24 cellular contexts compared by ENCODE assay signal in the genomic region with DNA sequence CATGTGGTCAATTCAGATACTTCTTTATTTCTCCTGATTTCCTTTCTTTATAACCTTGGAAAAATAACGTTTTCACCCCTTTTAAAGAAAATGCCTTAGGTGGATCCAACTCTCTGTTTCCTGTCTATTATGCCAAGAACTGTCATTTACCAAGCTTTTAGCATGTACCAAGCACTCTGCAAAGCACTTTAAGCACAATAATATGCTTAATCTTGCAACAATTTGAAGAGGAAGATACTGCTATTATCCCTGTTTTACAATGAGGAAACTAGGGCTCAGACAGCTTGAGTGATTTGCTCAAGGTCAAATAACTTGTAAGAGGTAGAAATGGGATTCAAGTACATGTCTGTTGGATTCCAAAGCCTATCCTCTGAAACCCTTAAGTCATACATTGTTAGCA.
DNase-seq lines count a peak whose midpoint lies in the region; ATAC-seq, FAIRE-seq and TF ChIP-seq lines count a peak whose summit lies in the region.
"Had no signal": no experiment of that assay in that cellular context is flagged by ENCODE, and none has a peak within 500 bp of the region (broad histone marks: within the 10 kb centered on the region; RNA-seq: fewer than 3 reads in every experiment).

No MANE protein-coding gene starts in this region.

- no peak for ATAC-seq in GM18498 (IDR thresholded peaks at IDR 0.05; ENCODE audit: unreplicated experiment)
- ATAC-seq: A549; CD8-positive, alpha-beta T cell; GM12878 had no signal

- no peaks in the 10 kb centered on the region for H3K27me3 ChIP-seq in adrenal gland
- H3K27me3 ChIP-seq: BLaER1 treated with 17β-estradiol and CSF1 and Interleukin-3, amounts not matched to agents 10 nM and 100 nM had no signal

- peak; percentile 29 for FAIRE-seq in D721Med (lab: Jason Lieb, UNC)
- FAIRE-seq: GM12878, GM18507, GM19239 had no signal

- TF ChIP-seq POLR2A in adrenal gland (IDR thresholded peaks at IDR 0.05) = no peak

- 14 to 24% (median 20%) methylated on average over 1 of the region's 1 CpG for WGBS in adrenal gland, 4 donors

- H3K27ac ChIP-seq in caudate nucleus (ENCODE audit: low read depth, low read length) (peak overlapping the region; percentile 48), adrenal gland (no peak overlapping the region)
- H3K27ac ChIP-seq: 22Rv1; A549; BLaER1 treated with 17β-estradiol and CSF1 and Interleukin-3, amounts not matched to agents 10 nM and 100 nM; C4-2B had no signal

- TF ChIP-seq CTCF in D721Med (IDR thresholded peaks at IDR 0.05; ENCODE audit: insufficient read depth, missing control alignments) (no peak), adrenal gland (IDR thresholded peaks at IDR 0.05) (no peak)

- no peaks in the 10 kb centered on the region for H3K9me3 ChIP-seq in adrenal gland (replicated peaks in 1 of 3)
- H3K9me3 ChIP-seq: A549, Caco-2 had no signal

- no peaks in the 10 kb centered on the region for H3K36me3 ChIP-seq in adrenal gland (replicated peaks in 1 of 2)
- H3K36me3 ChIP-seq: BLaER1 treated with 17β-estradiol and CSF1 and Interleukin-3, amounts not matched to agents 10 nM and 100 nM had no signal

- no peaks in the 10 kb centered on the region for H3K4me1 ChIP-seq in adrenal gland (replicated peaks in 1 of 2)
- H3K4me1 ChIP-seq: A549; BLaER1 treated with 17β-estradiol and CSF1 and Interleukin-3, amounts not matched to agents 10 nM and 100 nM; Caco-2 had no signal

- H3K4me3 ChIP-seq in adrenal gland = no peak overlapping the region
- H3K4me3 ChIP-seq: A549; BLaER1 treated with 17β-estradiol and CSF1 and Interleukin-3, amounts not matched to agents 10 nM and 100 nM; GM12878 had no signal

- no peak for DNase-seq in D721Med (ENCODE audit: insufficient read length, low spot score)
- peak in 1 of 61 donors; percentile 48 for DNase-seq in caudate nucleus (lab: John Stamatoyannopoulos, UW)
- peak; percentile 47 for DNase-seq in putamen (ENCODE audit: low spot score)
- DNase-seq in adrenal gland = no peak
- DNase-seq: AML-193; Caco-2; Calu3; CD4-positive, alpha-beta T cell; CD8-positive, alpha-beta T cell; DMS 273 treated with DMSO at 0.1 percent for 48 hours; DMS153; DMS53; DMS79; DND-41; EL; GDM1 had no signal

- intact Hi-C loops in adrenal gland (cut with DNase I) = no loop called here
